Comparison of ENCODE assay signal across 9 cellular contexts in the genomic region with DNA sequence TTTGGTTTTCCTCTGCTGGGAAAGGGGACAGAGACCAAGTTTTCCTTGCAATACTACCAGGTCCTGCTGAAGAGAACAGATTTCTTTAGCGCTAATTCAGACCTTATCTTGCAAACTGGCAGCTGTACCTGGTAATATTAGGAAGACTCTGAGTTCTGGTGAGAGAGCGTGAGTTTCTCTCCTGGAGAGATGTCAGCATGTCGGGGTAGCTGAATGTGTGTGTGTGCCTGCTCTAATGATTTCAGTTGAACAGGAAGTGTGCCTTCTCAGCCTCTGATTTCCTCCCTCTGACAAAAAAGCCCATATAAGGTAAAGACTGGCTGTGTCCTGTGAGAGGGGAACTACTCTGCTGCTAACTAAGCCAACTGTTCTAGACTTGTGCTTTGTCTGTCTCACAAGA. TPM values are rescaled to one million over a fixed set of nuclear protein-coding genes. Genes with fewer than 3 reads are reported as not detected.
DNase-seq lines count a peak whose midpoint lies in the region; ATAC-seq and TF ChIP-seq lines count a peak whose summit lies in the region.
"Had no signal": no experiment of that assay in that cellular context is flagged by ENCODE, and none has a peak within 500 bp of the region (broad histone marks: within the 10 kb centered on the region; RNA-seq: fewer than 3 reads in every experiment).

No MANE protein-coding gene starts in this region.

- H3K27ac ChIP-seq in GM23248: peak overlapping the region; percentile 70
- H3K27ac ChIP-seq in Karpas-422 (ENCODE audit: low read length): peak overlapping the region; percentile 93
- H3K27ac ChIP-seq in naive thymus-derived CD4-positive, alpha-beta T cell (ENCODE audit: low read depth, low read length): peak overlapping the region; percentile 96

- H3K4me1 Mint-ChIP-seq in naive thymus-derived CD4-positive, alpha-beta T cell: peaks cover 69 to 95% (median 91%) of the 10 kb centered on the region in 7 donors

- H3K4me2 ChIP-seq in GM23248 (ENCODE audit: unreplicated experiment): peak overlapping the region; percentile 88
- peak overlapping the region; percentile 51 for H3K4me2 ChIP-seq in Karpas-422 (ENCODE audit: low read depth, low read length, poor library complexity, severe bottlenecking)

- peak overlapping the region; percentile 45 for H3K4me3 ChIP-seq in GM23248
- H3K4me3 ChIP-seq in Karpas-422 (ENCODE audit: low read length): peak overlapping the region; percentile 22; the same call in 1 of the 2 replicates
- H3K4me3 ChIP-seq in epithelial cell of proximal tubule (ENCODE audit: low read depth, low read length): peak overlapping the region; percentile 34
- peak overlapping the region; percentile 47 for H3K4me3 ChIP-seq in naive thymus-derived CD4-positive, alpha-beta T cell (ENCODE audit: low read length)

- H3K27ac Mint-ChIP-seq in naive thymus-derived CD4-positive, alpha-beta T cell: peak overlapping the region; percentile 87 to 99 (median 97)

- in situ Hi-C loops in GM23248 (cut with MboI): no loop called here

- DNase-seq in NCI-H2171 treated with DMSO at 0.1 percent for 48 hours (lab: John Stamatoyannopoulos, UW) (peak; percentile 63), NCI-H2171 (lab: John Stamatoyannopoulos, UW) (no peak), GM23248 (peak; percentile 75), Karpas-422 (peak; percentile 92), epithelial cell of proximal tubule (ENCODE audit: low read depth) (peak; percentile 95), posterior vena cava (ENCODE audit: low spot score) (no peak)
- DNase-seq in activated CD4-positive, alpha-beta T cell treated with anti-CD3 and anti-CD28 coated beads for 4 hours: peak; percentile 58 to 64
- peak in 8 of 9 donors; percentile 34 to 87 (median 81) for DNase-seq in naive thymus-derived CD4-positive, alpha-beta T cell

- intact Hi-C loops in naive thymus-derived CD4-positive, alpha-beta T cell (cut with micrococcal nuclease): loop anchor here (1.0 to 5.0 kb wide), 8 partner anchors 8 to 614 kb away; partner anchors contain the start of genes ARHGDIB (in 2 of the 2), C12orf60 (in 1 of the 2), RERG (in 1 of the 2) and WBP11 (in 1 of the 2)
- intact Hi-C loops in posterior vena cava (cut with DNase I): no loop called here

- no peaks in the 10 kb centered on the region for H3K9me3 ChIP-seq in GM23248 (ENCODE audit: low read depth)
- no peaks in the 10 kb centered on the region for H3K9me3 ChIP-seq in Karpas-422 (ENCODE audit: low read length)
- no peaks in the 10 kb centered on the region for H3K9me3 ChIP-seq in naive thymus-derived CD4-positive, alpha-beta T cell (ENCODE audit: control insufficient read depth in 2 of 3, low read length in 3 of 3)

- H3K79me2 ChIP-seq in GM23248 (ENCODE audit: insufficient read depth): no peaks in the 10 kb centered on the region
- peaks cover 54% of the 10 kb centered on the region for H3K79me2 ChIP-seq in Karpas-422 (ENCODE audit: low read length)

- 7 to 8% methylated on average over 3 of the region's 3 CpGs for WGBS in GM23248 (ENCODE audit: low coverage in 1 of 2, low lambda C conversion rate in 2 of 2, missing lambda C conversion rate in 2 of 2), 2 experiments

- peaks cover 30% of the 10 kb centered on the region for H3F3A ChIP-seq in GM23248 (ENCODE audit: insufficient read depth)

- H3K36me3 Mint-ChIP-seq in naive thymus-derived CD4-positive, alpha-beta T cell: peaks cover 32 to 78% (median 73%) of the 10 kb centered on the region in 5 donors

- H4K20me1 ChIP-seq in GM23248 (ENCODE audit: insufficient read depth): no peaks in the 10 kb centered on the region
- 0 out of 2 replicates have a peak, but pooled peaks cover 10% of the 10 kb centered on the region for H4K20me1 ChIP-seq in Karpas-422 (ENCODE audit: insufficient read depth, low read depth, low read length)

- peak; percentile 88 for ATAC-seq in naive thymus-derived CD4-positive, alpha-beta T cell

- H3K9me3 Mint-ChIP-seq in naive thymus-derived CD4-positive, alpha-beta T cell: peaks cover 0 to under 1% (median 0%) of the 10 kb centered on the region in 11 donors

- TF ChIP-seq CTCF in epithelial cell of proximal tubule (conservative IDR thresholded peaks at IDR 0.05; ENCODE audit: low read depth, low read length): no peak

- H3K27me3 Mint-ChIP-seq in naive thymus-derived CD4-positive, alpha-beta T cell: no peaks in the 10 kb centered on the region

- H3K36me3 ChIP-seq in GM23248 (ENCODE audit: low read depth) (no peaks in the 10 kb centered on the region), Karpas-422 (ENCODE audit: insufficient read depth, low read length) (peaks cover 73% of the 10 kb centered on the region)
- peaks cover 55 to 63% (median 60%) of the 10 kb centered on the region in 3 experiments for H3K36me3 ChIP-seq in naive thymus-derived CD4-positive, alpha-beta T cell (ENCODE audit: control insufficient read depth in 2 of 3, insufficient read depth in 3 of 3, low read length in 3 of 3)

- peak overlapping the region; percentile 72 to 97 (median 90) for H3K4me3 Mint-ChIP-seq in naive thymus-derived CD4-positive, alpha-beta T cell

- H2AFZ ChIP-seq in GM23248: peak overlapping the region; percentile 96
- H2AFZ ChIP-seq in Karpas-422 (ENCODE audit: low read length): no peak overlapping the region

- H3K9me2 ChIP-seq in GM23248 (ENCODE audit: insufficient read depth) (no peaks in the 10 kb centered on the region), Karpas-422 (replicated peaks; ENCODE audit: insufficient read depth, low read length) (no peaks in the 10 kb centered on the region)

- CTCF ChIA-PET in naive thymus-derived CD4-positive, alpha-beta T cell (lab: Charles Lee): interaction anchor here (0.6 to 4.3 kb wide), 8 partner anchors 9 to 179 kb away, joined by 3 to 28 read pairs (median 3); partner anchors contain the start of gene ERP27

- H3K9ac ChIP-seq in GM23248 (peak overlapping the region; percentile 67), Karpas-422 (ENCODE audit: low read length) (peak overlapping the region; percentile 67)

- POLR2A ChIA-PET in naive thymus-derived CD4-positive, alpha-beta T cell (lab: Charles Lee): interaction anchor here (0.6 to 5.7 kb wide), 17 partner anchors 9 to 583 kb away, joined by 3 to 115 read pairs (median 5); partner anchors contain the start of genes ARHGDIB, ATF7IP and ERP27

- H3K27me3 ChIP-seq in GM23248 (replicated peaks; ENCODE audit: insufficient read depth): no peaks in the 10 kb centered on the region
- H3K27me3 ChIP-seq in Karpas-422 (ENCODE audit: low read length): no peaks in the 10 kb centered on the region
- no peaks in the 10 kb centered on the region for H3K27me3 ChIP-seq in naive thymus-derived CD4-positive, alpha-beta T cell (ENCODE audit: control insufficient read depth in 2 of 2, insufficient read depth in 2 of 2, low read length in 2 of 2)

- H3K4me1 ChIP-seq in GM23248 (ENCODE audit: insufficient read depth): peaks cover 29% of the 10 kb centered on the region
- H3K4me1 ChIP-seq in Karpas-422 (ENCODE audit: low read length): peaks cover 56% of the 10 kb centered on the region
- peaks cover 77 to 79% of the 10 kb centered on the region in 2 donors for H3K4me1 ChIP-seq in naive thymus-derived CD4-positive, alpha-beta T cell (ENCODE audit: control insufficient read depth in 2 of 2, insufficient read depth in 2 of 2, low read length in 2 of 2)

RNA-seq across cellular contexts. Expression of gene ERP27, which starts 10.3 kb away (rescaled TPM):
- total RNA-seq in GM23248 (2014; rRNA removed; shearing (Covaris generic)): not detected in 2 replicates
- polyA plus RNA-seq in GM23248 (2016; fragmentation: Nextera tagmentation; extraction: Ambion mirVana): not detected in 2 replicates
- total RNA-seq in Karpas-422 (2014; rRNA removed; shearing (Covaris generic); ENCODE audit: low replicate concordance): 0.18 and 0.60 TPM in 2 replicates
- total RNA-seq in epithelial cell of proximal tubule: 0.58 and 1.4 TPM in 2 replicates
- total RNA-seq in naive thymus-derived CD4-positive, alpha-beta T cell: 10 to 100 TPM; 12.6 to 20.3 (median 19.1) TPM
- 1 to 10 TPM; 5.6 to 5.8 TPM for polyA plus RNA-seq in naive thymus-derived CD4-positive, alpha-beta T cell
- total RNA-seq in posterior vena cava: 1 to 10 TPM; 1.0 to 1.2 TPM

RNA-seq across cellular contexts. Expression of gene ARHGDIB, which starts 12.7 kb away (rescaled TPM):
- total RNA-seq in GM23248 (2014; rRNA removed; shearing (Covaris generic)): 8.3 and 8.5 TPM in 2 replicates
- polyA plus RNA-seq in GM23248 (2016; fragmentation: Nextera tagmentation; extraction: Ambion mirVana): 10.4 and 13.4 TPM in 2 replicates
- 503 and 765 TPM in 2 replicates for total RNA-seq in Karpas-422 (2014; rRNA removed; shearing (Covaris generic); ENCODE audit: low replicate concordance)
- 23.9 and 41.6 TPM in 2 replicates for total RNA-seq in epithelial cell of proximal tubule
- 1,000 to 10,000 TPM in 1 of 5 experiments, 100 to 1,000 TPM in 4; 776 to 1,263 (median 833) TPM for total RNA-seq in naive thymus-derived CD4-positive, alpha-beta T cell
- polyA plus RNA-seq in naive thymus-derived CD4-positive, alpha-beta T cell: 1,000 to 10,000 TPM; 3,273 to 3,336 TPM
- 100 to 1,000 TPM in 1 of 2 donors, 10 to 100 TPM in 1; 96.6 to 157 TPM for total RNA-seq in posterior vena cava

RNA-seq across cellular contexts. Expression of gene PDE6H, which starts 24.2 kb away (rescaled TPM):
- not detected in 2 replicates for total RNA-seq in GM23248 (2014; rRNA removed; shearing (Covaris generic))
- not detected in 2 replicates for polyA plus RNA-seq in GM23248 (2016; fragmentation: Nextera tagmentation; extraction: Ambion mirVana)
- total RNA-seq in Karpas-422 (2014; rRNA removed; shearing (Covaris generic); ENCODE audit: low replicate concordance): not detected in 2 replicates
- total RNA-seq in epithelial cell of proximal tubule: not detected in 2 replicates
- total RNA-seq in naive thymus-derived CD4-positive, alpha-beta T cell: 1 to 10 TPM in 1 of 5 experiments, not detected in 4; 2.7 TPM
- not detected for polyA plus RNA-seq in naive thymus-derived CD4-positive, alpha-beta T cell
- not detected for total RNA-seq in posterior vena cava
- polyA plus RNA-seq: BJ had no signal

Comparison
In these comparisons a context has a peak if more than half of its experiments do, and no peak if none do; other contexts are left out.
1. DNase-seq: peak in NCI-H2171 treated with DMSO at 0.1 percent for 48 hours (single experiment), GM23248 (single experiment), Karpas-422 (single experiment), activated CD4-positive, alpha-beta T cell treated with anti-CD3 and anti-CD28 coated beads for 4 hours (2 of 2), epithelial cell of proximal tubule (single experiment) and naive thymus-derived CD4-positive, alpha-beta T cell (8 of 9); none in NCI-H2171 (single experiment) and posterior vena cava (single experiment).
2. intact Hi-C loops: an anchor here in naive thymus-derived CD4-positive, alpha-beta T cell (1.0 to 5.0 kb wide); none called in posterior vena cava.
3. Peak in every context shown above with its lines, with median percentiles within 50 percentile points of each other: H3K27ac ChIP-seq and H3K4me3 ChIP-seq.